27 cellular contexts compared by ENCODE assay signal in genomic region chr16:27777527-27777926, GRCh38.
"Had no signal": no experiment of that assay in that cellular context is flagged by ENCODE, and none has a peak within 500 bp of the region (broad histone marks: within the 10 kb centered on the region; RNA-seq: fewer than 3 reads in every experiment).

No MANE protein-coding gene starts in this region.

- H3K4me2 ChIP-seq: smooth muscle cell had no signal

- H3K27me3 Mint-ChIP-seq: naive B cell; progenitor cell of endocrine pancreas; stimulated activated naive B cell treated with anti-CD40 and anti-IgM and Interleukin-4, amounts not matched to agents 10 μg/mL and 1 μg/mL and 100 μg/mL, for 72 hours; type B pancreatic cell had no signal

- H3K4me3 ChIP-seq: left lung, lung, ovary, right atrium auricular region, right lobe of liver, smooth muscle cell, stomach, thoracic aorta, tibial artery, uterus had no signal

- H3K36me3 Mint-ChIP-seq: type B pancreatic cell had no signal

- H3K27me3 ChIP-seq: left lung, neutrophil, ovary, right atrium auricular region, right lobe of liver, stomach, tibial artery, uterus had no signal

- H3K9me3 Mint-ChIP-seq: mesothelial cell of epicardium; naive B cell; nephron; neural crest cell; stimulated activated naive B cell treated with anti-CD40 and anti-IgM and Interleukin-4, amounts not matched to agents 10 μg/mL and 1 μg/mL and 100 μg/mL, for 72 hours; type B pancreatic cell had no signal

- H3K4me1 Mint-ChIP-seq: naive B cell; stimulated activated naive B cell treated with anti-CD40 and anti-IgM and Interleukin-4, amounts not matched to agents 10 μg/mL and 1 μg/mL and 100 μg/mL, for 72 hours had no signal

- H3K4me1 ChIP-seq: left lung, right lobe of liver, uterus had no signal

- H3K9me3 ChIP-seq: left lung, neutrophil, ovary, right atrium auricular region, right lobe of liver, stomach, thoracic aorta, tibial artery, uterus had no signal

- H3K4me3 Mint-ChIP-seq: mesothelial cell of epicardium; naive B cell; nephron; neural crest cell; stimulated activated naive B cell treated with anti-CD40 and anti-IgM and Interleukin-4, amounts not matched to agents 10 μg/mL and 1 μg/mL and 100 μg/mL, for 72 hours; type B pancreatic cell had no signal

- ATAC-seq: left colon; left lung; right lobe of liver; stimulated activated naive B cell treated with anti-CD40 and anti-IgM and Interleukin-4, amounts not matched to agents 10 μg/mL and 1 μg/mL and 100 μg/mL, for 72 hours; stimulated activated naive CD8-positive, alpha-beta T cell treated with anti-CD3 and anti-CD28 coated beads, Interleukin-15, Interleukin-2, amounts not matched to agents 100 U/mL and 50 U/mL, for 24 hours had no signal

- H3K27ac Mint-ChIP-seq: mesothelial cell of epicardium, naive B cell, nephron, progenitor cell of endocrine pancreas, type B pancreatic cell had no signal

- H3K36me3 ChIP-seq: ovary, right atrium auricular region, right lobe of liver, thoracic aorta, uterus had no signal

- H3K27ac ChIP-seq: left lung, neutrophil, ovary, right atrium auricular region, right lobe of liver, stomach, thoracic aorta, tibial artery, uterus had no signal

- DNase-seq: hippocampal formation; left colon; mesendoderm; naive B cell; occipital lobe; ovary; stimulated activated CD4-positive, alpha-beta T cell treated with anti-CD3 and anti-CD28 coated beads, Interleukin-12 subunit alpha, Interleukin-12 subunit beta, amount 100 ng/mL, for 4 hours; stimulated activated CD4-positive, alpha-beta T cell treated with anti-CD3 and anti-CD28 coated beads, Interleukin-15, amount 100 ng/mL, for 24 hours; stimulated activated CD4-positive, alpha-beta T cell treated with anti-CD3 and anti-CD28 coated beads, Interleukin-2, amount 100 ng/mL, for 24 hours; stimulated activated CD4-positive, alpha-beta T cell treated with anti-CD3 and anti-CD28 coated beads, Interleukin-4, amount 100 ng/mL, for 1 hour; stimulated activated naive B cell treated with anti-CD40 and anti-IgM and Interleukin-4, amounts not matched to agents 10 μg/mL and 1 μg/mL and 100 μg/mL, for 72 hours; stimulated activated naive CD8-positive, alpha-beta T cell treated with anti-CD3 and anti-CD28 coated beads, Interleukin-15, Interleukin-2, amounts not matched to agents 100 U/mL and 50 U/mL, for 24 hours; stomach; tibial artery; uterus had no signal
